20 cellular contexts compared by ENCODE assay signal in genomic region chr17:1351967-1352366, GRCh38. TPM values are rescaled to one million over a fixed set of nuclear protein-coding genes. Genes with fewer than 3 reads are reported as not detected.
A peak's percentile ranks its signal among the peaks of the same experiment; 100 is the strongest.
DNase-seq lines count a peak whose midpoint lies in the region; ATAC-seq and TF ChIP-seq lines count a peak whose summit lies in the region.
"Had no signal": no experiment of that assay in that cellular context is flagged by ENCODE, and none has a peak within 500 bp of the region (broad histone marks: within the 10 kb centered on the region; RNA-seq: fewer than 3 reads in every experiment).

No MANE protein-coding gene starts in this region.

- BruUV-seq in HCT116 (replicated peaks; lab: Mats Ljungman, UMichigan), result TSS peak; percentile 42

- no peak overlapping the region for H3K27ac ChIP-seq in CD4-positive, alpha-beta T cell (ENCODE audit: low read depth, low read length)
- no peak overlapping the region for H3K27ac ChIP-seq in HCT116 (ENCODE audit: low read depth, low read length)
- H3K27ac ChIP-seq: prostate gland, tibial nerve had no signal

- H2AFZ ChIP-seq in HCT116 (ENCODE audit: low read depth, low read length, poor library complexity, severe bottlenecking), result no peak overlapping the region

- no peak overlapping the region for H3K9ac ChIP-seq in HCT116 (ENCODE audit: low read length)

- CTCF ChIA-PET in CD4-positive, alpha-beta T cell (lab: Charles Lee), result interaction anchor here (0.6 to 2.3 kb wide), 3 partner anchors 13 to 20 kb away, joined by 3 to 10 read pairs (median 4); no protein-coding TSS in a partner anchor
- CTCF ChIA-PET in HCT116 (lab: Charles Lee), result interaction anchor here (1.7 kb wide), 1 partner anchor 14 kb away, joined by 5 read pairs; no protein-coding TSS in a partner anchor

- intact Hi-C loops in CD4-positive, alpha-beta T cell (cut with DNase I, micrococcal nuclease), result no loop called here
- intact Hi-C loops in HCT116 (cut with micrococcal nuclease), result no loop called here
- intact Hi-C loops in activated T-helper 1 cell treated with anti-CD3 and anti-CD28 coated beads, Interleukin-12 subunit alpha, Interleukin-12 subunit beta, Interleukin-2, Interleukin-4 antibody, amounts not matched to agents 30 ng/mL and 10 ng/mL and 1 ng/mL, durations not matched to agents 14 hours and 24 hours and 36 hours (cut with micrococcal nuclease), result no loop called here

- no peak overlapping the region for H3K4me3 ChIP-seq in HCT116 (replicated peaks in 1 of 2; ENCODE audit: low read depth in 1 of 2, low read length in 2 of 2)
- H3K4me3 ChIP-seq: prostate gland, tibial nerve had no signal

- H3K9me3 ChIP-seq in CD4-positive, alpha-beta T cell (ENCODE audit: control insufficient read depth, low read length), result no peaks in the 10 kb centered on the region
- H3K9me3 ChIP-seq in HCT116 (ENCODE audit: control insufficient read depth in 1 of 2, insufficient read depth in 1 of 2, low read depth in 1 of 2, low read length in 2 of 2), result no peaks in the 10 kb centered on the region
- H3K9me3 ChIP-seq: prostate gland, tibial nerve had no signal

- H3K4me1 Mint-ChIP-seq in CD4-positive, alpha-beta T cell (ENCODE audit: low read depth), result peaks cover 26% of the 10 kb centered on the region
- H3K4me1 Mint-ChIP-seq in activated T-helper 1 cell treated with anti-CD3 and anti-CD28 coated beads, Interleukin-12 subunit alpha, Interleukin-12 subunit beta, Interleukin-2, Interleukin-4 antibody, amounts not matched to agents 30 ng/mL and 10 ng/mL and 1 ng/mL, durations not matched to agents 14 hours and 24 hours and 36 hours (ENCODE audit: low read depth), result peaks cover 7% of the 10 kb centered on the region
- H3K4me1 Mint-ChIP-seq in neural crest cell (peaks cover 6% of the 10 kb centered on the region), immature natural killer cell (peaks cover 18 to 40% of the 10 kb centered on the region in 2 donors)

- no peaks in the 10 kb centered on the region for H3K4me1 ChIP-seq in HCT116 (ENCODE audit: control insufficient read depth in 1 of 2, insufficient read depth in 2 of 2, low read length in 2 of 2)
- H3K4me1 ChIP-seq: prostate gland had no signal

- TF ChIP-seq RAD21 in HCT116 (IDR thresholded peaks at IDR 0.05; ENCODE audit: low read depth), result no peak

- no peak overlapping the region for H3K4me3 Mint-ChIP-seq in CD4-positive, alpha-beta T cell
- no peak overlapping the region for H3K4me3 Mint-ChIP-seq in activated T-helper 1 cell treated with anti-CD3 and anti-CD28 coated beads, Interleukin-12 subunit alpha, Interleukin-12 subunit beta, Interleukin-2, Interleukin-4 antibody, amounts not matched to agents 30 ng/mL and 10 ng/mL and 1 ng/mL, durations not matched to agents 14 hours and 24 hours and 36 hours
- H3K4me3 Mint-ChIP-seq in neural crest cell, result peak overlapping the region; percentile 57
- no peak overlapping the region for H3K4me3 Mint-ChIP-seq in immature natural killer cell
- H3K4me3 Mint-ChIP-seq: activated naive CD4-positive, alpha-beta T cell treated with anti-CD3 and anti-CD28 coated beads, Interleukin-2, amount 10 ng/mL, durations not matched to agents 7 days and 5 days; activated T-cell treated with anti-CD3 and anti-CD28 coated beads, Interleukin-2, amount 50 U/mL, for 4 hours; B cell; effector memory CD8-positive, alpha-beta T cell; nephron; stimulated activated naive CD8-positive, alpha-beta T cell treated with anti-CD3 and anti-CD28 coated beads, Interleukin-15, Interleukin-2, amounts not matched to agents 100 ng/mL and 50 ng/mL, for 24 hours had no signal

- POLR2A ChIA-PET in CD4-positive, alpha-beta T cell (lab: Charles Lee), result interaction anchor here (1.1 kb wide), 1 partner anchor 175 kb away, joined by 3 read pairs; no protein-coding TSS in a partner anchor
- POLR2A ChIA-PET in HCT116 (lab: Charles Lee), result no interaction called here

- peak overlapping the region; percentile 50 for H3K27ac Mint-ChIP-seq in CD4-positive, alpha-beta T cell
- H3K27ac Mint-ChIP-seq in activated T-helper 1 cell treated with anti-CD3 and anti-CD28 coated beads, Interleukin-12 subunit alpha, Interleukin-12 subunit beta, Interleukin-2, Interleukin-4 antibody, amounts not matched to agents 30 ng/mL and 10 ng/mL and 1 ng/mL, durations not matched to agents 14 hours and 24 hours and 36 hours, result peak overlapping the region; percentile 29
- no peak overlapping the region for H3K27ac Mint-ChIP-seq in neural crest cell (ENCODE audit: unreplicated experiment)
- H3K27ac Mint-ChIP-seq in immature natural killer cell, result peak overlapping the region in 1 of 6 donors; percentile 13
- H3K27ac Mint-ChIP-seq: stimulated activated naive CD8-positive, alpha-beta T cell treated with anti-CD3 and anti-CD28 coated beads, Interleukin-15, Interleukin-2, amounts not matched to agents 100 ng/mL and 50 ng/mL, for 24 hours had no signal

- no peak for DNase-seq in CD4-positive, alpha-beta T cell
- DNase-seq in HCT116 (ENCODE audit: low read depth, low spot score) (no peak), neural crest cell (ENCODE audit: low read depth, low spot score) (no peak), immature natural killer cell (no peak), globus pallidus (ENCODE audit: low spot score) (no peak)
- DNase-seq in activated T-helper 1 cell treated with anti-CD3 and anti-CD28 coated beads, Interleukin-12 subunit alpha, Interleukin-12 subunit beta, Interleukin-2, Interleukin-4 antibody, amounts not matched to agents 30 ng/mL and 10 ng/mL and 1 ng/mL, durations not matched to agents 14 hours and 24 hours and 36 hours (ENCODE audit: low spot score), result no peak
- DNase-seq: activated naive CD4-positive, alpha-beta T cell treated with anti-CD3 and anti-CD28 coated beads, Interleukin-2, amount 10 ng/mL, durations not matched to agents 7 days and 5 days; activated T-cell treated with anti-CD3 and anti-CD28 coated beads, Interleukin-2, amount 50 U/mL, for 4 hours; effector memory CD8-positive, alpha-beta T cell; left cardiac atrium; mesenchymal stem cell; NCI-H1417 treated with DMSO at 0.1 percent for 48 hours; Right ventricle myocardium superior; stimulated activated CD4-positive, alpha-beta T cell treated with anti-CD3 and anti-CD28 coated beads, Interleukin-1b, Interleukin-23, amount 100 ng/mL, for 48 hours had no signal

- H3K4me2 ChIP-seq in HCT116 (ENCODE audit: low read length), result no peak overlapping the region

- H4K20me1 ChIP-seq in HCT116 (ENCODE audit: insufficient read depth), result peaks cover 32% of the 10 kb centered on the region

- H3K9me2 ChIP-seq in HCT116 (ENCODE audit: insufficient read depth), result no peaks in the 10 kb centered on the region

- no peak for ATAC-seq in CD4-positive, alpha-beta T cell (ENCODE audit: poor library complexity)
- ATAC-seq in HCT116, result no peak
- no peak for ATAC-seq in GM21619 (IDR thresholded peaks at IDR 0.05; ENCODE audit: unreplicated experiment)
- ATAC-seq: activated T-cell treated with anti-CD3 and anti-CD28 coated beads, Interleukin-2, amount 50 U/mL, for 4 hours; effector memory CD8-positive, alpha-beta T cell; left cardiac atrium had no signal

- RAD21 ChIA-PET in HCT116 (lab: Charles Lee; ENCODE audit: low non-redundant PET in 1 of 2, low total read pairs in 2 of 2, uncharacterized antibody in 2 of 2, unreplicated experiment in 2 of 2), result interaction anchor here in 1 of 2 experiments (0.5 kb wide), 1 partner anchor 11 kb away, joined by 8 read pairs; no protein-coding TSS in a partner anchor

- H3K36me3 ChIP-seq in HCT116 (ENCODE audit: control insufficient read depth in 1 of 2, insufficient read depth in 2 of 2, low read length in 2 of 2), result peaks cover 39 to 48% of the 10 kb centered on the region in 2 experiments
- H3K36me3 ChIP-seq: prostate gland had no signal

- no peaks in the 10 kb centered on the region for H3K9me3 Mint-ChIP-seq in CD4-positive, alpha-beta T cell
- no peaks in the 10 kb centered on the region for H3K9me3 Mint-ChIP-seq in activated T-helper 1 cell treated with anti-CD3 and anti-CD28 coated beads, Interleukin-12 subunit alpha, Interleukin-12 subunit beta, Interleukin-2, Interleukin-4 antibody, amounts not matched to agents 30 ng/mL and 10 ng/mL and 1 ng/mL, durations not matched to agents 14 hours and 24 hours and 36 hours
- H3K9me3 Mint-ChIP-seq in neural crest cell (no peaks in the 10 kb centered on the region), immature natural killer cell (no peaks in the 10 kb centered on the region)
- H3K9me3 Mint-ChIP-seq: activated naive CD4-positive, alpha-beta T cell treated with anti-CD3 and anti-CD28 coated beads, Interleukin-2, amount 10 ng/mL, durations not matched to agents 7 days and 5 days; activated T-cell treated with anti-CD3 and anti-CD28 coated beads, Interleukin-2, amount 50 U/mL, for 4 hours; effector memory CD8-positive, alpha-beta T cell; nephron; stimulated activated naive CD8-positive, alpha-beta T cell treated with anti-CD3 and anti-CD28 coated beads, Interleukin-15, Interleukin-2, amounts not matched to agents 100 ng/mL and 50 ng/mL, for 24 hours had no signal

- no peak for TF ChIP-seq POLR2A in HCT116 (IDR thresholded peaks at IDR 0.05; ENCODE audit: borderline replicate concordance, extremely low read depth, insufficient read depth, insufficient read length)

- H3K27me3 ChIP-seq in CD4-positive, alpha-beta T cell (ENCODE audit: control insufficient read depth, insufficient read depth, low read length), result no peaks in the 10 kb centered on the region
- H3K27me3 ChIP-seq in HCT116 (ENCODE audit: insufficient read depth, low read length), result no peaks in the 10 kb centered on the region
- H3K27me3 ChIP-seq: tibial nerve had no signal

- no peak for TF ChIP-seq CTCF in CD4-positive, alpha-beta T cell (IDR thresholded peaks at IDR 0.05)
- no peak for TF ChIP-seq CTCF in HCT116 (IDR thresholded peaks at IDR 0.05 in 2 of 3, conservative IDR thresholded peaks at IDR 0.05 in 1 of 3; ENCODE audit: borderline replicate concordance in 1 of 3, insufficient read depth in 1 of 3, low read depth in 2 of 3, low read length in 2 of 3)
- TF ChIP-seq CTCF in neural crest cell (conservative IDR thresholded peaks at IDR 0.05), result no peak

- H3K27me3 Mint-ChIP-seq in CD4-positive, alpha-beta T cell, result no peaks in the 10 kb centered on the region
- no peaks in the 10 kb centered on the region for H3K27me3 Mint-ChIP-seq in activated T-helper 1 cell treated with anti-CD3 and anti-CD28 coated beads, Interleukin-12 subunit alpha, Interleukin-12 subunit beta, Interleukin-2, Interleukin-4 antibody, amounts not matched to agents 30 ng/mL and 10 ng/mL and 1 ng/mL, durations not matched to agents 14 hours and 24 hours and 36 hours (ENCODE audit: insufficient read depth)
- H3K27me3 Mint-ChIP-seq in neural crest cell (ENCODE audit: low read depth) (no peaks in the 10 kb centered on the region), immature natural killer cell (ENCODE audit: low read depth in 3 of 3) (peaks cover 0 to 5% (median 5%) of the 10 kb centered on the region in 3 donors)
- H3K27me3 Mint-ChIP-seq: activated naive CD4-positive, alpha-beta T cell treated with anti-CD3 and anti-CD28 coated beads, Interleukin-2, amount 10 ng/mL, durations not matched to agents 7 days and 5 days; B cell; effector memory CD8-positive, alpha-beta T cell; stimulated activated naive CD8-positive, alpha-beta T cell treated with anti-CD3 and anti-CD28 coated beads, Interleukin-15, Interleukin-2, amounts not matched to agents 100 ng/mL and 50 ng/mL, for 24 hours had no signal

- peaks cover 76% of the 10 kb centered on the region for H3K36me3 Mint-ChIP-seq in CD4-positive, alpha-beta T cell (ENCODE audit: low read depth)
- peaks cover 35% of the 10 kb centered on the region for H3K36me3 Mint-ChIP-seq in activated T-helper 1 cell treated with anti-CD3 and anti-CD28 coated beads, Interleukin-12 subunit alpha, Interleukin-12 subunit beta, Interleukin-2, Interleukin-4 antibody, amounts not matched to agents 30 ng/mL and 10 ng/mL and 1 ng/mL, durations not matched to agents 14 hours and 24 hours and 36 hours (ENCODE audit: low read depth)
- H3K36me3 Mint-ChIP-seq in neural crest cell (ENCODE audit: low read depth) (peaks cover 33% of the 10 kb centered on the region), immature natural killer cell (peaks cover 4 to 32% (median 11%) of the 10 kb centered on the region in 3 donors)

- peaks cover 99% of the 10 kb centered on the region for H3K79me2 ChIP-seq in HCT116 (ENCODE audit: insufficient read depth, low read length)

RNA-seq across cellular contexts. Expression of gene YWHAE, which starts 48.1 kb away (rescaled TPM):
- total RNA-seq in CD4-positive, alpha-beta T cell, result 100 to 1,000 TPM; 116 to 133 TPM
- total RNA-seq in HCT116 (2021; ENCODE audit: unreplicated experiment) (735 TPM), neural crest cell (1,231 and 1,295 TPM in 2 replicates)
- polyA plus RNA-seq in HCT116 (2012), result 530 and 573 TPM in 2 replicates
- total RNA-seq in activated T-helper 1 cell treated with anti-CD3 and anti-CD28 coated beads, Interleukin-12 subunit alpha, Interleukin-12 subunit beta, Interleukin-2, Interleukin-4 antibody, amounts not matched to agents 30 ng/mL and 10 ng/mL and 1 ng/mL, durations not matched to agents 14 hours and 24 hours and 36 hours, result 439 and 444 TPM in 2 replicates
- 10 to 100 TPM; 45.9 to 53.5 (median 48.4) TPM for polyA plus RNA-seq in immature natural killer cell
